In the genomic region with DNA sequence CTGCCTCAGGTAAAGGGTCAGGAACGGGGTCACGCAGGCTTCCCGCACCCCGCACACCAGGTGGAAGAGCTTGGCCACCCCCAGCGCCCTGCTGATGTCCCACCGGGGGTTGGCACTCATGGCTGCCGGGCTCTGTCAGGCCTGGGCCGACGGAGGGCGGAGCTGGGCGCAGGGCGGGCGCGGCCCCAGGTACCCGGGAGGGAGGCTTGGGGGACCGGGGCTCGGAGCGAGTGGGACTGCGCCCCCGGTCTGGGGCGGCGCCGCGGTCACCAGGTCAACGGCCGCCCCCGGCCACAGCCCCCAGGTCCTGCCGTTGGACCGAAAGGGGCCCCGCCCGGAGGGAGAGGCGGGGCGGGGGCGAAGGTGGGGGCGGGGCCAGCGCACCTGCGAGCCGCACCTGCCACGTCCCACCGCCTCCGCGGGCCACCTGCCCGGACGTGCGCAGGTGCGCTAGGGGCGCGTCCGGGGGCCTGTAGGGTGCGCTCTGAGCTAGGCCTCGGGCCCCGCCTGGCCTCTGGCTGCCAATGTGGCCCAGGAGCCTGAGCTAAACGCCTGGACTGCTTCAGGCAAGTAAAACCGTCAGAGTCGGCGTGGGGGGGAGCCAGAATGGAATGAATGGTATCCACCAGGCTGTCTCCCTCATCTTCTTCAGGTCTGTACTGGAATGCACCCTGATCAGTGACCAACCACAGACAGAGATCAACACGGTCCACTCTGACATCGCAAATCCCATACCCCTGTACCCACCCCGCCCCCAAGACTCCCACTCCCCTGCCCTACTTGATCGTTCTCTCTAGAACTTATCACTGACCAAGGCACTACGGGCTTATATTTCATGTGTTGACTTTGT, we compare ENCODE assay signal across 11 cellular contexts. TPM values are rescaled to one million over a fixed set of nuclear protein-coding genes. Genes with fewer than 3 reads are reported as not detected.
DNase-seq lines count a peak whose midpoint lies in the region; ATAC-seq and TF ChIP-seq lines count a peak whose summit lies in the region.
"Had no signal": no experiment of that assay in that cellular context is flagged by ENCODE, and none has a peak within 500 bp of the region (broad histone marks: within the 10 kb centered on the region; RNA-seq: fewer than 3 reads in every experiment).

A gene with protein sequence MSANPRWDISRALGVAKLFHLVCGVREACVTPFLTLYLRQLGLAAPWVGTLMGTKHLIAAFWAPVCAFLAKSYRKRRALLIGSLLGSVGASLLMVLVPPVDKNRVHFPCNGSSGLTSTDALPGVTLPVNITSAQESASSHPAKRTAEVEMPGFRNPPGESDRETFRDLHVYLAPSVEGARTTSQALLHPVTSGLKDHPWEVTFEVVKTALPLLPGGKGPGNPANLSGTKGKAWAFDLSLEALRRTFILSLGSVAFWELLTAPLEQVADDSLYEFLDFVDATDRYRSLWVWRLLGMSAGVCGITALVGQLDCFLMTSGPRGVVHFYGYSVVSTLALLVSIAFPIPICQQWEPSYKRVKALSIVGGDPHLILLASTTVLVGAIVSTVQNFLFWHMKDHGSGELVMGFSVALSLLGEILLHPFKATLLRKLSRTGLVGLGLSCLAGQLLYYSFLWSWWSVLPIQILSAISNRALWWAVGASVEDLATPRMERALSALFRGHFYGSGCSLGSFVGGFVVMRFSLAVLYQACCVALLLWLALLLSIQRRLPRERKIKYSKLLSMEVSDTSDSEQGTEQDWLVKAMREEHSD (minus strand): TSS at position 365 of the 850 bp plus-strand sequence. CDS start 245 bp downstream, at position 120.

- H4K20me1 ChIP-seq in smooth muscle cell (ENCODE audit: low read depth), result no peaks in the 10 kb centered on the region

- H3K27me3 ChIP-seq in smooth muscle cell (ENCODE audit: low read depth), result peaks cover 36% of the 10 kb centered on the region

- H3K27ac Mint-ChIP-seq in WTC11, result peak within 1 kb of the TSS; percentile 27; the same call in 1 of the 2 replicates

- H3K4me2 ChIP-seq in smooth muscle cell, result peak within 1 kb of the TSS; percentile 76
- H3K4me2 ChIP-seq: KMS-11 had no signal

- H3K27me3 Mint-ChIP-seq in WTC11 (ENCODE audit: low read depth), result peaks cover 4% of the 10 kb centered on the region; the same call in 1 of the 2 replicates

- H3K4me1 ChIP-seq in smooth muscle cell (ENCODE audit: low read depth), result no peaks in the 10 kb centered on the region

- no peaks in the 10 kb centered on the region for H3K36me3 Mint-ChIP-seq in WTC11

- no peaks in the 10 kb centered on the region for H3K9me3 Mint-ChIP-seq in WTC11
- H3K9me3 Mint-ChIP-seq: naive thymus-derived CD4-positive, alpha-beta T cell had no signal

- H3K36me3 ChIP-seq in smooth muscle cell (ENCODE audit: low read depth), result no peaks in the 10 kb centered on the region

- no peaks in the 10 kb centered on the region for H3K79me2 ChIP-seq in smooth muscle cell (ENCODE audit: low read depth)

- 10% methylated on average over 40 of the region's 61 CpGs for WGBS in smooth muscle cell (ENCODE audit: low lambda C conversion rate)

- H3K9me3 ChIP-seq in iPS-18c (ENCODE audit: control insufficient read depth, insufficient read depth, low read length), result peaks cover 2% of the 10 kb centered on the region
- no peaks in the 10 kb centered on the region for H3K9me3 ChIP-seq in smooth muscle cell (replicated peaks; ENCODE audit: low read depth)

- H3K4me3 ChIP-seq in iPS-18c (ENCODE audit: insufficient read depth, low read depth, low read length) (peak within 1 kb of the TSS; percentile 71), smooth muscle cell (peak within 1 kb of the TSS; percentile 38)

- CTCF ChIA-PET in WTC11 (lab: Charles Lee), result interaction anchor here (0.5 to 8.9 kb wide), 37 partner anchors 9 to 993 kb away, joined by 3 to 132 read pairs (median 5); a partner anchor contains a TSS

- H3K4me1 Mint-ChIP-seq in WTC11, result peaks cover 25% of the 10 kb centered on the region

- H3K27ac ChIP-seq in smooth muscle cell (ENCODE audit: low read depth), result no peak within 1 kb of the TSS
- H3K27ac ChIP-seq: KMS-11 had no signal

- in situ Hi-C loops in KBM-7 (cut with MboI; ENCODE audit: low pct_unique_long_range_greater_than_20kb, low sequenced_read_pairs), result no loop called here

- H2AFZ ChIP-seq in smooth muscle cell (ENCODE audit: low read depth), result no peak within 1 kb of the TSS

- POLR2A ChIA-PET in WTC11 (lab: Charles Lee), result interaction anchor here (0.6 to 1.4 kb wide), 4 partner anchors 89 to 197 kb away, joined by 3 to 7 read pairs (median 6); a partner anchor contains a TSS

- no peaks in the 10 kb centered on the region for H3F3A ChIP-seq in smooth muscle cell (ENCODE audit: low read depth)

- H3K9ac ChIP-seq in smooth muscle cell (ENCODE audit: low read depth), result no peak within 1 kb of the TSS
- H3K9ac ChIP-seq: KMS-11 had no signal

- no peak for TF ChIP-seq CTCF in WTC11 (IDR thresholded peaks at IDR 0.05)
- TF ChIP-seq CTCF in smooth muscle cell (IDR thresholded peaks at IDR 0.05; ENCODE audit: borderline replicate concordance, insufficient read depth, poor library complexity, severe bottlenecking), result no peak

- H3K4me3 Mint-ChIP-seq in WTC11, result peak within 1 kb of the TSS; percentile 81
- H3K4me3 Mint-ChIP-seq: naive thymus-derived CD4-positive, alpha-beta T cell had no signal

- ATAC-seq in WTC11, result peak; percentile 96
- ATAC-seq: naive thymus-derived CD4-positive, alpha-beta T cell had no signal

- DNase-seq in NCI-H2107 (lab: John Stamatoyannopoulos, UW) (peak; percentile 19), NCI-H2107 treated with DMSO at 0.1 percent for 48 hours (lab: John Stamatoyannopoulos, UW; ENCODE audit: unreplicated experiment) (no peak), WTC11 (ENCODE audit: low spot score) (peak; percentile 88), smooth muscle cell (lab: John Stamatoyannopoulos, UW; ENCODE audit: unreplicated experiment) (no peak), COLO829 (ENCODE audit: low spot score) (no peak), KBM-7 (no peak)
- DNase-seq in effector CD4-positive, alpha-beta T cell, result no peak
- DNase-seq: naive thymus-derived CD4-positive, alpha-beta T cell had no signal

TF ChIP-seq in WTC11, 78 proteins besides CTCF, POLR2A, EP300 and RAD21 (continues in another document):
- TF ChIP-seq, protein P1, sequence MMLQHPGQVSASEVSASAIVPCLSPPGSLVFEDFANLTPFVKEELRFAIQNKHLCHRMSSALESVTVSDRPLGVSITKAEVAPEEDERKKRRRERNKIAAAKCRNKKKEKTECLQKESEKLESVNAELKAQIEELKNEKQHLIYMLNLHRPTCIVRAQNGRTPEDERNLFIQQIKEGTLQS (CRISPR knock-in tag; conservative IDR thresholded peaks at IDR 0.05), result no peak
- no peak for TF ChIP-seq TCF7 (CRISPR knock-in tag; IDR thresholded peaks at IDR 0.05; ENCODE audit: low read depth)
- peak; percentile 39; the same call in 1 of the 2 replicates for TF ChIP-seq SP1 (CRISPR knock-in tag; conservative IDR thresholded peaks at IDR 0.05)
- TF ChIP-seq TEAD1 (CRISPR knock-in tag; IDR thresholded peaks at IDR 0.05), result 0 out of 2 replicates have a peak, but pooled peaks have one; percentile 12
- TF ChIP-seq, protein P2, sequence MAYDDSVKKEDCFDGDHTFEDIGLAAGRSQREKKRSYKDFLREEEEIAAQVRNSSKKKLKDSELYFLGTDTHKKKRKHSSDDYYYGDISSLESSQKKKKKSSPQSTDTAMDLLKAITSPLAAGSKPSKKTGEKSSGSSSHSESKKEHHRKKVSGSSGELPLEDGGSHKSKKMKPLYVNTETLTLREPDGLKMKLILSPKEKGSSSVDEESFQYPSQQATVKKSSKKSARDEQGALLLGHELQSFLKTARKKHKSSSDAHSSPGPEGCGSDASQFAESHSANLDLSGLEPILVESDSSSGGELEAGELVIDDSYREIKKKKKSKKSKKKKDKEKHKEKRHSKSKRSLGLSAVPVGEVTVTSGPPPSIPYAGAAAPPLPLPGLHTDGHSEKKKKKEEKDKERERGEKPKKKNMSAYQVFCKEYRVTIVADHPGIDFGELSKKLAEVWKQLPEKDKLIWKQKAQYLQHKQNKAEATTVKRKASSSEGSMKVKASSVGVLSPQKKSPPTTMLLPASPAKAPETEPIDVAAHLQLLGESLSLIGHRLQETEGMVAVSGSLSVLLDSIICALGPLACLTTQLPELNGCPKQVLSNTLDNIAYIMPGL (CRISPR knock-in tag; IDR thresholded peaks at IDR 0.05), result peak; percentile 79; the same call in 1 of the 2 replicates
- TF ChIP-seq GABPB1 (CRISPR knock-in tag; IDR thresholded peaks at IDR 0.05), result no peak
- peak; percentile 22; the same call in 1 of the 2 replicates for TF ChIP-seq ETV6 (CRISPR knock-in tag; IDR thresholded peaks at IDR 0.05)
- TF ChIP-seq ZNF416 (CRISPR knock-in tag; IDR thresholded peaks at IDR 0.05), result no peak
- TF ChIP-seq, protein P3, sequence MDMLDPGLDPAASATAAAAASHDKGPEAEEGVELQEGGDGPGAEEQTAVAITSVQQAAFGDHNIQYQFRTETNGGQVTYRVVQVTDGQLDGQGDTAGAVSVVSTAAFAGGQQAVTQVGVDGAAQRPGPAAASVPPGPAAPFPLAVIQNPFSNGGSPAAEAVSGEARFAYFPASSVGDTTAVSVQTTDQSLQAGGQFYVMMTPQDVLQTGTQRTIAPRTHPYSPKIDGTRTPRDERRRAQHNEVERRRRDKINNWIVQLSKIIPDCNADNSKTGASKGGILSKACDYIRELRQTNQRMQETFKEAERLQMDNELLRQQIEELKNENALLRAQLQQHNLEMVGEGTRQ (CRISPR knock-in tag; IDR thresholded peaks at IDR 0.05), result peak; percentile 47; the same call in 1 of the 2 replicates
- TF ChIP-seq, protein P4, sequence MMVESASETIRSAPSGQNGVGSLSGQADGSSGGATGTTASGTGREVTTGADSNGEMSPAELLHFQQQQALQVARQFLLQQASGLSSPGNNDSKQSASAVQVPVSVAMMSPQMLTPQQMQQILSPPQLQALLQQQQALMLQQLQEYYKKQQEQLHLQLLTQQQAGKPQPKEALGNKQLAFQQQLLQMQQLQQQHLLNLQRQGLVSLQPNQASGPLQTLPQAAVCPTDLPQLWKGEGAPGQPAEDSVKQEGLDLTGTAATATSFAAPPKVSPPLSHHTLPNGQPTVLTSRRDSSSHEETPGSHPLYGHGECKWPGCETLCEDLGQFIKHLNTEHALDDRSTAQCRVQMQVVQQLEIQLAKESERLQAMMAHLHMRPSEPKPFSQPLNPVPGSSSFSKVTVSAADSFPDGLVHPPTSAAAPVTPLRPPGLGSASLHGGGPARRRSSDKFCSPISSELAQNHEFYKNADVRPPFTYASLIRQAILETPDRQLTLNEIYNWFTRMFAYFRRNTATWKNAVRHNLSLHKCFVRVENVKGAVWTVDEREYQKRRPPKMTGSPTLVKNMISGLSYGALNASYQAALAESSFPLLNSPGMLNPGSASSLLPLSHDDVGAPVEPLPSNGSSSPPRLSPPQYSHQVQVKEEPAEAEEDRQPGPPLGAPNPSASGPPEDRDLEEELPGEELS (CRISPR knock-in tag; IDR thresholded peaks at IDR 0.05), result peak; percentile 25; the same call in 1 of the 2 replicates
- TF ChIP-seq, protein P5, sequence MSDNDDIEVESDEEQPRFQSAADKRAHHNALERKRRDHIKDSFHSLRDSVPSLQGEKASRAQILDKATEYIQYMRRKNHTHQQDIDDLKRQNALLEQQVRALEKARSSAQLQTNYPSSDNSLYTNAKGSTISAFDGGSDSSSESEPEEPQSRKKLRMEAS (CRISPR knock-in tag; IDR thresholded peaks at IDR 0.05), result peak; percentile 63; the same call in 1 of the 2 replicates

RNA-seq across cellular contexts. Expression of the gene that starts here (rescaled TPM):
- 4.0 to 5.2 TPM (median 4.5 TPM) in 3 replicates for total RNA-seq in WTC11 (2021)
- 0.13 and 0.49 TPM in 2 replicates for total RNA-seq in smooth muscle cell
- 0.41 TPM in 1 of 2 replicates, not detected in the other for polyA plus RNA-seq in smooth muscle cell
- polyA plus RNA-seq: AG04450; naive thymus-derived CD4-positive, alpha-beta T cell had no signal

Comparison
In these comparisons a context has a peak if more than half of its experiments do, and no peak if none do; other contexts are left out.
1. DNase-seq: peak in NCI-H2107 (single experiment) and WTC11 (single experiment); none in NCI-H2107 treated with DMSO at 0.1 percent for 48 hours (single experiment), smooth muscle cell (single experiment), COLO829 (single experiment), effector CD4-positive, alpha-beta T cell (single experiment) and KBM-7 (single experiment).